12 cellular contexts compared by ENCODE assay signal in genomic region chr20:10565191-10565921, GRCh38.
DNase-seq lines count a peak whose midpoint lies in the region; TF ChIP-seq lines count a peak whose summit lies in the region.
"Had no signal": no experiment of that assay in that cellular context is flagged by ENCODE, and none has a peak within 500 bp of the region (broad histone marks: within the 10 kb centered on the region; RNA-seq: fewer than 3 reads in every experiment).

No MANE protein-coding gene starts in this region.

- peaks cover 14% of the 10 kb centered on the region for H3K36me3 Mint-ChIP-seq in osteocyte (ENCODE audit: unreplicated experiment)

- H3K4me3 ChIP-seq in BJ (ENCODE audit: low read depth, low read length), result no peak overlapping the region
- no peak overlapping the region for H3K4me3 ChIP-seq in fibroblast of pulmonary artery (replicated peaks; ENCODE audit: low read depth, low read length)

- POLR2A ChIA-PET in BJ (lab: Charles Lee), result no interaction called here

- H3K4me1 Mint-ChIP-seq in osteocyte (ENCODE audit: unreplicated experiment), result peaks cover 21% of the 10 kb centered on the region

- CTCF ChIA-PET in BJ (lab: Yijun Ruan, JAX), result interaction anchor here (1.0 to 1.5 kb wide), 5 partner anchors 10 to 588 kb away, joined by 3 to 5 read pairs (median 3); no protein-coding TSS in a partner anchor

- H3K36me3 ChIP-seq in BJ (ENCODE audit: control insufficient read depth, insufficient read depth, low read length), result no peaks in the 10 kb centered on the region

- no peak overlapping the region for H3K4me3 Mint-ChIP-seq in osteocyte (ENCODE audit: unreplicated experiment)

- peaks cover 9% of the 10 kb centered on the region for H3K9me3 Mint-ChIP-seq in osteocyte (ENCODE audit: unreplicated experiment)

- DNase-seq in BJ (ENCODE audit: low read depth) (peak; percentile 65), RPMI7951 (ENCODE audit: low read depth) (peak; percentile 63), fibroblast of pulmonary artery (ENCODE audit: low read depth) (peak; percentile 97), osteocyte (ENCODE audit: extremely low spot score, unreplicated experiment) (no peak), ureter (ENCODE audit: low spot score) (no peak), NCI-H187 treated with DMSO at 0.1 percent for 48 hours (lab: John Stamatoyannopoulos, UW) (no peak), NCI-H2029 (lab: John Stamatoyannopoulos, UW) (no peak), putamen (ENCODE audit: low spot score) (no peak)
- DNase-seq: activated effector memory CD4-positive, alpha-beta T cell treated with anti-CD3 and anti-CD28 coated beads, Interleukin-2, amount 50 U/mL, for 16 hours; NCI-H1417; stimulated activated CD4-positive, alpha-beta T cell treated with anti-CD3 and anti-CD28 coated beads, Interleukin-12 subunit alpha, Interleukin-12 subunit beta, amount 100 ng/mL, for 4 hours; T-helper 1 cell had no signal

- peak overlapping the region; percentile 53 for H3K27ac Mint-ChIP-seq in osteocyte (ENCODE audit: unreplicated experiment)

- no peaks in the 10 kb centered on the region for H3K27me3 Mint-ChIP-seq in osteocyte (ENCODE audit: unreplicated experiment)

- no peak for TF ChIP-seq CTCF in BJ (IDR thresholded peaks at IDR 0.05; ENCODE audit: insufficient read depth, low read depth, low read length)
- no peak for TF ChIP-seq CTCF in fibroblast of pulmonary artery (IDR thresholded peaks at IDR 0.05; ENCODE audit: low read length, missing control alignments)
- no peak for TF ChIP-seq CTCF in osteocyte (IDR thresholded peaks at IDR 0.05)

- H3K27me3 ChIP-seq in BJ (ENCODE audit: control insufficient read depth, insufficient read depth, low read length), result no peaks in the 10 kb centered on the region

Comparison
In these comparisons a context has a peak if more than half of its experiments do, and no peak if none do; other contexts are left out.
1. DNase-seq: peak in BJ (single experiment), RPMI7951 (single experiment) and fibroblast of pulmonary artery (single experiment); none in osteocyte (single experiment), ureter (single experiment), NCI-H187 treated with DMSO at 0.1 percent for 48 hours (single experiment), NCI-H2029 (single experiment) and putamen (single experiment).